In genomic region chr4:6617246-6617645, GRCh38 we compare ENCODE assay signal across 25 cellular contexts.
"Had no signal": no experiment of that assay in that cellular context is flagged by ENCODE, and none has a peak within 500 bp of the region (broad histone marks: within the 10 kb centered on the region; RNA-seq: fewer than 3 reads in every experiment).

No MANE protein-coding gene starts in this region.

- H3K4me3 Mint-ChIP-seq: activated CD4-positive, alpha-beta T cell treated with anti-CD3 and anti-CD28 coated beads, Interleukin-2, amount 10 ng/mL, durations not matched to agents 24 days and 14 days; activated CD8-positive, alpha-beta T cell treated with anti-CD3 and anti-CD28 coated beads for 36 hours; activated naive CD4-positive, alpha-beta T cell treated with anti-CD3 and anti-CD28 coated beads for 36 hours; activated naive CD8-positive, alpha-beta T cell treated with anti-CD3 and anti-CD28 coated beads for 36 hours; activated T-cell treated with anti-CD3 and anti-CD28 coated beads, Interleukin-2, amount 50 U/mL, for 24 hours; T-helper 1 cell treated with Interleukin-12 subunit alpha and Interleukin-12 subunit beta and Interleukin-4 antibody, amounts not matched to agents 30 μg/mL and 1 μg/mL, for 36 hours; T-helper 2 cell treated with Interferon-gamma antibody and Interleukin-4, amounts not matched to agents 5 μg/mL and 100 μg/mL, for 36 hours had no signal

- DNase-seq: activated CD4-positive, alpha-beta T cell treated with anti-CD3 and anti-CD28 coated beads, Interleukin-2, amount 10 ng/mL, durations not matched to agents 24 days and 14 days; activated CD4-positive, alpha-beta T cell treated with anti-CD3 and anti-CD28 coated beads, Interleukin-2, amount 50 U/mL, for 4 hours; activated CD8-positive, alpha-beta T cell treated with anti-CD3 and anti-CD28 coated beads for 36 hours; activated gamma-delta T cell treated with Interleukin-2 at 50 U/mL for 16 hours; activated naive CD4-positive, alpha-beta T cell treated with anti-CD3 and anti-CD28 coated beads for 36 hours; activated naive CD8-positive, alpha-beta T cell treated with anti-CD3 and anti-CD28 coated beads for 36 hours; activated T-cell treated with anti-CD3 and anti-CD28 coated beads, Interleukin-2, amount 50 U/mL, for 24 hours; amniotic stem cell; Karpas-422; NCI-H1105; NCI-H1417 treated with DMSO at 0.1 percent for 48 hours; NCI-H187 treated with DMSO at 0.1 percent for 48 hours; NCI-H2081; NCI-H226; NCI-H446 treated with DMSO at 0.1 percent for 48 hours; NCI-H524; NCI-H69; NCI-H82; SHP77; SJCRH30 had no signal

- H3K27me3 ChIP-seq: ascending aorta, SJCRH30 had no signal

- ATAC-seq: activated CD8-positive, alpha-beta T cell treated with anti-CD3 and anti-CD28 coated beads for 36 hours; Panc1 had no signal

- H3K4me1 Mint-ChIP-seq: activated CD4-positive, alpha-beta T cell treated with anti-CD3 and anti-CD28 coated beads, Interleukin-2, amount 10 ng/mL, durations not matched to agents 24 days and 14 days; activated naive CD8-positive, alpha-beta T cell treated with anti-CD3 and anti-CD28 coated beads for 36 hours had no signal

- H3K4me3 ChIP-seq: ascending aorta, SJCRH30, SK-N-MC had no signal

- H3K9me3 Mint-ChIP-seq: activated CD4-positive, alpha-beta T cell treated with anti-CD3 and anti-CD28 coated beads, Interleukin-2, amount 10 ng/mL, durations not matched to agents 24 days and 14 days; activated CD8-positive, alpha-beta T cell treated with anti-CD3 and anti-CD28 coated beads for 36 hours; activated naive CD4-positive, alpha-beta T cell treated with anti-CD3 and anti-CD28 coated beads for 36 hours; activated naive CD8-positive, alpha-beta T cell treated with anti-CD3 and anti-CD28 coated beads for 36 hours; activated T-cell treated with anti-CD3 and anti-CD28 coated beads, Interleukin-2, amount 50 U/mL, for 24 hours; T-helper 1 cell treated with Interleukin-12 subunit alpha and Interleukin-12 subunit beta and Interleukin-4 antibody, amounts not matched to agents 30 μg/mL and 1 μg/mL, for 36 hours; T-helper 2 cell treated with Interferon-gamma antibody and Interleukin-4, amounts not matched to agents 5 μg/mL and 100 μg/mL, for 36 hours had no signal

- H3K27ac ChIP-seq: ascending aorta, SJCRH30, SK-N-MC had no signal

- H3K9me3 ChIP-seq: ascending aorta, SJCRH30 had no signal

- H3K27me3 Mint-ChIP-seq: activated CD4-positive, alpha-beta T cell treated with anti-CD3 and anti-CD28 coated beads, Interleukin-2, amount 10 ng/mL, durations not matched to agents 24 days and 14 days; activated CD8-positive, alpha-beta T cell treated with anti-CD3 and anti-CD28 coated beads for 36 hours; activated naive CD8-positive, alpha-beta T cell treated with anti-CD3 and anti-CD28 coated beads for 36 hours; activated T-cell treated with anti-CD3 and anti-CD28 coated beads, Interleukin-2, amount 50 U/mL, for 24 hours had no signal

- H3K4me1 ChIP-seq: ascending aorta, SJCRH30 had no signal

- H3K27ac Mint-ChIP-seq: activated CD4-positive, alpha-beta T cell treated with anti-CD3 and anti-CD28 coated beads, Interleukin-2, amount 10 ng/mL, durations not matched to agents 24 days and 14 days; activated CD8-positive, alpha-beta T cell treated with anti-CD3 and anti-CD28 coated beads for 36 hours; activated naive CD4-positive, alpha-beta T cell treated with anti-CD3 and anti-CD28 coated beads for 36 hours; activated naive CD8-positive, alpha-beta T cell treated with anti-CD3 and anti-CD28 coated beads for 36 hours; activated T-cell treated with anti-CD3 and anti-CD28 coated beads, Interleukin-2, amount 50 U/mL, for 24 hours; T-helper 1 cell treated with Interleukin-12 subunit alpha and Interleukin-12 subunit beta and Interleukin-4 antibody, amounts not matched to agents 30 μg/mL and 1 μg/mL, for 36 hours; T-helper 2 cell treated with Interferon-gamma antibody and Interleukin-4, amounts not matched to agents 5 μg/mL and 100 μg/mL, for 36 hours had no signal
